In the genomic region with DNA sequence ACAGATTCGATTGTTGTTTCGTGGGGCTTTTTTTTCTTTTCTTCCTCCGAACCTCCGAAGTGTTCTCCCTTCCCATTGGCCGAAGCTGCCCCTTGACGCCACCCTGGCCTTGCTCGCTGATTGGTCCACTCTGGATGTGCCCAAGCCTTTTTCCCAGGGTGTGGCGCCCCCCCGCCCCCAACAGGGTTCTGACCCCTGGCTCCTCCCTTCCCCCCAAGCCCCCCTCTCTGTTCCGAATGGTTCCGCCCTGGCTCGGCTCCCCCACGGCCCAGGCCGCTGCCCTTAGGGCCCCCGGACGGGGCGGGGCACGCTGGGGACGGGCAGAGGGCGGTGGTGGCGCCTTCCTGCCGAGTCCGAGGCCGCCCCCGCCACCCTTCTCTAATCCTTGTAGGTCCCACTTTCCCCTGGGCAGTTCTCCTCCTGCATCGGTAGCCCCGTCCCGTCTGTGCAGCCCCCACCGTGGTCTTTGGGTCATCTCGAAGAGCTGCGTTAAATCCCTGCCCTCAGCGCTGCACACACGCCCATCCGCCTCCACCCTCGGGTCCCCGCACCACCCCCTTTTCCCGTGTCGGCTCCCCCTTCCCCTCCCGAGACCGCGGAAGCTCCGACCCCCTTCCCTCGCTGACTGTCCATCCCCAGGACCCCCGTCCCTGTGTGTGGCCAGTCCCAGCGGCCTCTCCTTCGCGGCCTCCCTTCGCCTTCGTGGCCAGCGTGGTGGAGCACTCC, we compare ENCODE assay signal across 8 cellular contexts. TPM values are rescaled to one million over a fixed set of nuclear protein-coding genes. Genes with fewer than 3 reads are reported as not detected.
DNase-seq lines count a peak whose midpoint lies in the region; ATAC-seq and TF ChIP-seq lines count a peak whose summit lies in the region.

No MANE protein-coding gene starts in this region.

- peak; percentile 91 for DNase-seq in EL
- peak; percentile 64 for DNase-seq in KBM-7
- DNase-seq in amygdala (lab: John Stamatoyannopoulos, UW), result peak; percentile 19 to 93 (median 80)
- DNase-seq in left ventricle myocardium inferior, result peak; percentile 94
- DNase-seq in pons (ENCODE audit: low spot score), result peak; percentile 92
- DNase-seq in vagina (ENCODE audit: extremely low spot score in 2 of 2), result peak in 1 of 2 donors; percentile 95

- intact Hi-C loops in left ventricle myocardium inferior (cut with micrococcal nuclease) (no loop called here), vagina (cut with DNase I) (loop anchor here (2.0 kb wide), 1 partner anchor 49 kb away; no protein-coding TSS in a partner anchor)

- no peak for TF ChIP-seq CTCF in left ventricle myocardium inferior (IDR thresholded peaks at IDR 0.05; ENCODE audit: borderline replicate concordance)
- TF ChIP-seq CTCF in vagina (IDR thresholded peaks at IDR 0.05), result no peak

- peak; percentile 72 for ATAC-seq in GM21786 (IDR thresholded peaks at IDR 0.05; ENCODE audit: unreplicated experiment)
- peak; percentile 85 for ATAC-seq in SK-N-SH treated with all-trans-retinoic acid at 6 μM for 48 hours

- in situ Hi-C loops in KBM-7 (cut with MboI; ENCODE audit: low pct_unique_long_range_greater_than_20kb, low sequenced_read_pairs), result no loop called here

- H3K27me3 ChIP-seq in left ventricle myocardium inferior (ENCODE audit: low read depth), result no peaks in the 10 kb centered on the region
- no peaks in the 10 kb centered on the region for H3K27me3 ChIP-seq in vagina

- no peak for TF ChIP-seq POLR2A in vagina (IDR thresholded peaks at IDR 0.05)

- H3K36me3 ChIP-seq in left ventricle myocardium inferior (peaks cover 11% of the 10 kb centered on the region), vagina (no peaks in the 10 kb centered on the region)

- H3K4me3 ChIP-seq in left ventricle myocardium inferior, result peak overlapping the region; percentile 71
- H3K4me3 ChIP-seq in vagina, result peak overlapping the region; percentile 59

- H3K27ac ChIP-seq in left ventricle myocardium inferior (replicated peaks) (peak overlapping the region; percentile 96), vagina (peak overlapping the region; percentile 84)

- H3K9me3 ChIP-seq in left ventricle myocardium inferior (replicated peaks), result no peaks in the 10 kb centered on the region
- no peaks in the 10 kb centered on the region for H3K9me3 ChIP-seq in vagina

- H3K4me1 ChIP-seq in left ventricle myocardium inferior, result no peaks in the 10 kb centered on the region
- H3K4me1 ChIP-seq in vagina, result no peaks in the 10 kb centered on the region

TF ChIP-seq in SK-N-SH treated with all-trans-retinoic acid at 6 μM for 48 hours, 23 proteins besides CTCF, POLR2A, EP300 and RAD21:
- TF ChIP-seq, protein P1, sequence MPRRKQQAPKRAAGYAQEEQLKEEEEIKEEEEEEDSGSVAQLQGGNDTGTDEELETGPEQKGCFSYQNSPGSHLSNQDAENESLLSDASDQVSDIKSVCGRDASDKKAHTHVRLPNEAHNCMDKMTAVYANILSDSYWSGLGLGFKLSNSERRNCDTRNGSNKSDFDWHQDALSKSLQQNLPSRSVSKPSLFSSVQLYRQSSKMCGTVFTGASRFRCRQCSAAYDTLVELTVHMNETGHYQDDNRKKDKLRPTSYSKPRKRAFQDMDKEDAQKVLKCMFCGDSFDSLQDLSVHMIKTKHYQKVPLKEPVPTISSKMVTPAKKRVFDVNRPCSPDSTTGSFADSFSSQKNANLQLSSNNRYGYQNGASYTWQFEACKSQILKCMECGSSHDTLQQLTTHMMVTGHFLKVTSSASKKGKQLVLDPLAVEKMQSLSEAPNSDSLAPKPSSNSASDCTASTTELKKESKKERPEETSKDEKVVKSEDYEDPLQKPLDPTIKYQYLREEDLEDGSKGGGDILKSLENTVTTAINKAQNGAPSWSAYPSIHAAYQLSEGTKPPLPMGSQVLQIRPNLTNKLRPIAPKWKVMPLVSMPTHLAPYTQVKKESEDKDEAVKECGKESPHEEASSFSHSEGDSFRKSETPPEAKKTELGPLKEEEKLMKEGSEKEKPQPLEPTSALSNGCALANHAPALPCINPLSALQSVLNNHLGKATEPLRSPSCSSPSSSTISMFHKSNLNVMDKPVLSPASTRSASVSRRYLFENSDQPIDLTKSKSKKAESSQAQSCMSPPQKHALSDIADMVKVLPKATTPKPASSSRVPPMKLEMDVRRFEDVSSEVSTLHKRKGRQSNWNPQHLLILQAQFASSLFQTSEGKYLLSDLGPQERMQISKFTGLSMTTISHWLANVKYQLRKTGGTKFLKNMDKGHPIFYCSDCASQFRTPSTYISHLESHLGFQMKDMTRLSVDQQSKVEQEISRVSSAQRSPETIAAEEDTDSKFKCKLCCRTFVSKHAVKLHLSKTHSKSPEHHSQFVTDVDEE (CRISPR knock-in tag; IDR thresholded peaks at IDR 0.05), result no peak
- TF ChIP-seq ZFP3 (CRISPR knock-in tag; IDR thresholded peaks at IDR 0.05), result no peak
- TF ChIP-seq, protein P2, sequence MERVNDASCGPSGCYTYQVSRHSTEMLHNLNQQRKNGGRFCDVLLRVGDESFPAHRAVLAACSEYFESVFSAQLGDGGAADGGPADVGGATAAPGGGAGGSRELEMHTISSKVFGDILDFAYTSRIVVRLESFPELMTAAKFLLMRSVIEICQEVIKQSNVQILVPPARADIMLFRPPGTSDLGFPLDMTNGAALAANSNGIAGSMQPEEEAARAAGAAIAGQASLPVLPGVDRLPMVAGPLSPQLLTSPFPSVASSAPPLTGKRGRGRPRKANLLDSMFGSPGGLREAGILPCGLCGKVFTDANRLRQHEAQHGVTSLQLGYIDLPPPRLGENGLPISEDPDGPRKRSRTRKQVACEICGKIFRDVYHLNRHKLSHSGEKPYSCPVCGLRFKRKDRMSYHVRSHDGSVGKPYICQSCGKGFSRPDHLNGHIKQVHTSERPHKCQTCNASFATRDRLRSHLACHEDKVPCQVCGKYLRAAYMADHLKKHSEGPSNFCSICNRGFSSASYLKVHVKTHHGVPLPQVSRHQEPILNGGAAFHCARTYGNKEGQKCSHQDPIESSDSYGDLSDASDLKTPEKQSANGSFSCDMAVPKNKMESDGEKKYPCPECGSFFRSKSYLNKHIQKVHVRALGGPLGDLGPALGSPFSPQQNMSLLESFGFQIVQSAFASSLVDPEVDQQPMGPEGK (CRISPR knock-in tag; IDR thresholded peaks at IDR 0.05; ENCODE audit: borderline replicate concordance), result peak; percentile 45; the same call in 1 of the 2 replicates

RNA-seq across cellular contexts. Expression of a gene that starts 25.6 kb away (rescaled TPM):
- total RNA-seq in left ventricle myocardium inferior (7.5 TPM), vagina (9.8 TPM)

RNA-seq across cellular contexts. Expression of a gene that starts 50.9 kb away (rescaled TPM):
- total RNA-seq in left ventricle myocardium inferior (8.2 TPM), vagina (6.1 TPM)
